Comparison of ENCODE assay signal across 8 cellular contexts in genomic region chr2:88748005-88748404, GRCh38.
"Had no signal": no experiment of that assay in that cellular context is flagged by ENCODE, and none has a peak within 500 bp of the region (broad histone marks: within the 10 kb centered on the region; RNA-seq: fewer than 3 reads in every experiment).

No MANE protein-coding gene starts in this region.

- H3K4me1 ChIP-seq: neural progenitor cell, parathyroid adenoma, SJSA1, stomach had no signal

- H3K79me2 ChIP-seq: parathyroid adenoma had no signal

- H3K9ac ChIP-seq: neural progenitor cell, parathyroid adenoma had no signal

- H3K4me1 Mint-ChIP-seq: neural progenitor cell had no signal

- H3K4me3 Mint-ChIP-seq: neural progenitor cell had no signal

- H3K4me2 ChIP-seq: neural progenitor cell had no signal

- DNase-seq: activated gamma-delta T cell, hippocampal formation, mesendoderm, stomach, T-helper 9 cell had no signal

- H3K27ac ChIP-seq: neural progenitor cell, parathyroid adenoma, SJSA1, stomach had no signal

- H3K4me3 ChIP-seq: neural progenitor cell, SJSA1, stomach had no signal

- H3K27me3 ChIP-seq: neural progenitor cell, SJSA1, stomach had no signal

- H2AFZ ChIP-seq: neural progenitor cell, parathyroid adenoma had no signal

- H3K9me3 ChIP-seq: SJSA1 had no signal

- H3K27ac Mint-ChIP-seq: neural progenitor cell had no signal
